ENCODE assay signal across 1 cellular context in genomic region chr14:20998674-20999366, GRCh38.
TF ChIP-seq lines count a peak whose summit lies in the region.

A gene with protein sequence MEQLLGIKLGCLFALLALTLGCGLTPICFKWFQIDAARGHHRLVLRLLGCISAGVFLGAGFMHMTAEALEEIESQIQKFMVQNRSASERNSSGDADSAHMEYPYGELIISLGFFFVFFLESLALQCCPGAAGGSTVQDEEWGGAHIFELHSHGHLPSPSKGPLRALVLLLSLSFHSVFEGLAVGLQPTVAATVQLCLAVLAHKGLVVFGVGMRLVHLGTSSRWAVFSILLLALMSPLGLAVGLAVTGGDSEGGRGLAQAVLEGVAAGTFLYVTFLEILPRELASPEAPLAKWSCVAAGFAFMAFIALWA (plus strand): TSS chr14:20999293. CDS start chr14:20999447, 154 bp downstream.

TF ChIP-seq in H1, 55 proteins besides CTCF, POLR2A, EP300 and RAD21 (continued from another document):
- TF ChIP-seq RXRA (IDR thresholded peaks at IDR 0.05; ENCODE audit: insufficient read depth, low read depth, low read length): no peak
- TF ChIP-seq CBX5 (IDR thresholded peaks at IDR 0.05; ENCODE audit: low read depth, low read length): no peak
- TF ChIP-seq POLR2AphosphoS5 (IDR thresholded peaks at IDR 0.05; ENCODE audit: low read depth, low read length): no peak
- TF ChIP-seq CBX8 (IDR thresholded peaks at IDR 0.05; ENCODE audit: borderline replicate concordance, low read depth, low read length): no peak
- no peak for TF ChIP-seq HDAC2 (IDR thresholded peaks at IDR 0.05; ENCODE audit: borderline replicate concordance in 1 of 2, low read depth in 2 of 2, low read length in 2 of 2)
- TF ChIP-seq TEAD4 (IDR thresholded peaks at IDR 0.05; ENCODE audit: low read depth, low read length): no peak
